ENCODE assay signal across 1 cellular context in the genomic region with DNA sequence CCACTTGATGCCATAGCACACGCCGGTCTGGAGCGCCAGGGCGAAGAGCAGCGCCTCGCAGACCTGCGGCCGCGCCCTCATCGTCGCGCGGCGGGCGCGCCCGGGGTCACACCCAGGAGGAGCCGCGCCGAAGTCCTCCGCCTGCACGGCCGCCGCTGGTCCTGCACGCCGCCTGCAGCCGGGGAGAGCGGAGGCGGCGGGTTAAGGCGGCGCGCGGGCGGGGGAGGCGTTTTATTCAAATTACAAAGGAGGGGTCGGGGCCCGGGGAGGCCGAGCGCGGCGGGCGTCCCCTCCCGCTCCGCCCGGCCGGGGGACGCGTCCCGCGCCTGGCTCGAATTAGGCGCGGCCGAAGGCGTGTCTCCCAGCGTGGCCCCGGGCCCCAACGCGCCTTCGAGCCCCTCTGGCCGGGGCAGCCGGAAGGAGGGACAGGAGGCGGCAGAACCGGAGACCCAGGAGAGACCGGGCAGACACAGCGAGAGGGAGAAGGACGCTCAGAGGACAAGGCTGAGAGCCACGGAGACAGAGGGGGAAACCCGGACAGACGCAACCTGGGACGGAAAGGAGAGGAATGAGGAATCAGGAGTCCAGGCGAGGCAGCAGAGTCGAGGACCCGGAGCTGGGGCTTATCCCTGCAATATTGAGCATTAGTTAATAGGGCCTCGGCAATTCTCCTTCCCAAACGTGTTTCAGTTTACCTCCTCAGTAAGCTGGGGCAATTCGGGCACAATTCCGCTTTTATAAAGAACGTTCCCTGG.
A peak's percentile ranks its signal among the peaks of the same experiment; 100 is the strongest.
TF ChIP-seq lines count a peak whose summit lies in the region.

A gene (minus strand): TSS at position 176 of the 755 bp plus-strand sequence. CDS start 95 bp downstream, at position 81.

TF ChIP-seq in WTC11, 78 proteins besides CTCF, POLR2A, EP300 and RAD21 (continued from another document):
- TF ChIP-seq NR2C2 (CRISPR knock-in tag; IDR thresholded peaks at IDR 0.05) (no peak), ZNF263 (CRISPR knock-in tag; IDR thresholded peaks at IDR 0.05; ENCODE audit: low read depth) (peak; percentile 45; the same call in 1 of the 2 replicates)
- TF ChIP-seq, protein P1, sequence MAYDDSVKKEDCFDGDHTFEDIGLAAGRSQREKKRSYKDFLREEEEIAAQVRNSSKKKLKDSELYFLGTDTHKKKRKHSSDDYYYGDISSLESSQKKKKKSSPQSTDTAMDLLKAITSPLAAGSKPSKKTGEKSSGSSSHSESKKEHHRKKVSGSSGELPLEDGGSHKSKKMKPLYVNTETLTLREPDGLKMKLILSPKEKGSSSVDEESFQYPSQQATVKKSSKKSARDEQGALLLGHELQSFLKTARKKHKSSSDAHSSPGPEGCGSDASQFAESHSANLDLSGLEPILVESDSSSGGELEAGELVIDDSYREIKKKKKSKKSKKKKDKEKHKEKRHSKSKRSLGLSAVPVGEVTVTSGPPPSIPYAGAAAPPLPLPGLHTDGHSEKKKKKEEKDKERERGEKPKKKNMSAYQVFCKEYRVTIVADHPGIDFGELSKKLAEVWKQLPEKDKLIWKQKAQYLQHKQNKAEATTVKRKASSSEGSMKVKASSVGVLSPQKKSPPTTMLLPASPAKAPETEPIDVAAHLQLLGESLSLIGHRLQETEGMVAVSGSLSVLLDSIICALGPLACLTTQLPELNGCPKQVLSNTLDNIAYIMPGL (CRISPR knock-in tag; IDR thresholded peaks at IDR 0.05) = peak; percentile 56; the same call in 1 of the 2 replicates
- TF ChIP-seq, protein P2, sequence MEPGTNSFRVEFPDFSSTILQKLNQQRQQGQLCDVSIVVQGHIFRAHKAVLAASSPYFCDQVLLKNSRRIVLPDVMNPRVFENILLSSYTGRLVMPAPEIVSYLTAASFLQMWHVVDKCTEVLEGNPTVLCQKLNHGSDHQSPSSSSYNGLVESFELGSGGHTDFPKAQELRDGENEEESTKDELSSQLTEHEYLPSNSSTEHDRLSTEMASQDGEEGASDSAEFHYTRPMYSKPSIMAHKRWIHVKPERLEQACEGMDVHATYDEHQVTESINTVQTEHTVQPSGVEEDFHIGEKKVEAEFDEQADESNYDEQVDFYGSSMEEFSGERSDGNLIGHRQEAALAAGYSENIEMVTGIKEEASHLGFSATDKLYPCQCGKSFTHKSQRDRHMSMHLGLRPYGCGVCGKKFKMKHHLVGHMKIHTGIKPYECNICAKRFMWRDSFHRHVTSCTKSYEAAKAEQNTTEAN (CRISPR knock-in tag; IDR thresholded peaks at IDR 0.05) = no peak
